ENCODE assay signal across 13 cellular contexts in genomic region chr1:34199927-34200326, GRCh38. TPM values are rescaled to one million over a fixed set of nuclear protein-coding genes. Genes with fewer than 3 reads are reported as not detected.
A peak's percentile ranks its signal among the peaks of the same experiment; 100 is the strongest.
DNase-seq lines count a peak whose midpoint lies in the region; ATAC-seq and TF ChIP-seq lines count a peak whose summit lies in the region.
"Had no signal": no experiment of that assay in that cellular context is flagged by ENCODE, and none has a peak within 500 bp of the region (broad histone marks: within the 10 kb centered on the region; RNA-seq: fewer than 3 reads in every experiment).

No MANE protein-coding gene starts in this region.

- H3K36me3 ChIP-seq in GM23248 (ENCODE audit: low read depth) (no peaks in the 10 kb centered on the region), left lung (no peaks in the 10 kb centered on the region)

- peaks cover 22% of the 10 kb centered on the region for H3K27me3 Mint-ChIP-seq in activated T-cell treated with anti-CD3 and anti-CD28 coated beads, Interleukin-2, amount 50 U/mL, for 72 hours (ENCODE audit: low read depth)

- H3K9me3 ChIP-seq in GM23248 (ENCODE audit: low read depth) (no peaks in the 10 kb centered on the region), left lung (no peaks in the 10 kb centered on the region)
- H3K9me3 ChIP-seq: SK-N-SH had no signal

- H3K4me2 ChIP-seq in GM23248 (ENCODE audit: unreplicated experiment), result no peak overlapping the region
- H3K4me2 ChIP-seq: SK-N-SH had no signal

- H3F3A ChIP-seq in GM23248 (ENCODE audit: insufficient read depth), result peaks cover 20% of the 10 kb centered on the region

- WGBS in GM23248 (ENCODE audit: low coverage in 1 of 2, low lambda C conversion rate in 2 of 2, missing lambda C conversion rate in 2 of 2), 2 experiments, result 42 to 61% methylated on average over 1 of the region's 1 CpG

- no peaks in the 10 kb centered on the region for H3K79me2 ChIP-seq in GM23248 (ENCODE audit: insufficient read depth)

- no peak overlapping the region for H3K27ac Mint-ChIP-seq in activated T-cell treated with anti-CD3 and anti-CD28 coated beads, Interleukin-2, amount 50 U/mL, for 72 hours
- H3K27ac Mint-ChIP-seq: CD4-positive, alpha-beta T cell had no signal

- no peaks in the 10 kb centered on the region for H4K20me1 ChIP-seq in GM23248 (ENCODE audit: insufficient read depth)

- no peak overlapping the region for H3K9ac ChIP-seq in GM23248
- H3K9ac ChIP-seq: SK-N-SH had no signal

- H3K9me3 Mint-ChIP-seq in activated T-cell treated with anti-CD3 and anti-CD28 coated beads, Interleukin-2, amount 50 U/mL, for 72 hours, result no peaks in the 10 kb centered on the region
- H3K9me3 Mint-ChIP-seq: CD4-positive, alpha-beta T cell had no signal

- H3K4me3 ChIP-seq in GM23248, result no peak overlapping the region
- H3K4me3 ChIP-seq in left lung, result no peak overlapping the region

- peak; percentile 89 to 90 for ATAC-seq in activated T-cell treated with anti-CD3 and anti-CD28 coated beads, Interleukin-2, amount 50 U/mL, for 72 hours (replicated peaks in 1 of 2)
- ATAC-seq in left lung (peak; percentile 59), GM18870 (IDR thresholded peaks at IDR 0.05; ENCODE audit: unreplicated experiment) (no peak), GM21786 (IDR thresholded peaks at IDR 0.05; ENCODE audit: unreplicated experiment) (no peak)

- H3K4me1 Mint-ChIP-seq in activated T-cell treated with anti-CD3 and anti-CD28 coated beads, Interleukin-2, amount 50 U/mL, for 72 hours (ENCODE audit: low read depth), result peaks cover 7% of the 10 kb centered on the region

- H3K4me1 ChIP-seq in GM23248 (ENCODE audit: insufficient read depth) (peaks cover 14% of the 10 kb centered on the region), left lung (no peaks in the 10 kb centered on the region)

- DNase-seq in AG20443 (ENCODE audit: low spot score) (peak; percentile 35), GM23248 (peak; percentile 91), left lung (no peak), NCI-H1105 (lab: John Stamatoyannopoulos, UW) (no peak)
- peak; percentile 2 to 18 for DNase-seq in activated T-cell treated with anti-CD3 and anti-CD28 coated beads, Interleukin-2, amount 50 U/mL, for 72 hours
- DNase-seq: CD4-positive, alpha-beta T cell; effector CD8-positive, alpha-beta T cell; H7; SK-N-SH had no signal

- intact Hi-C loops in left lung (cut with DNase I), result no loop called here

- no peaks in the 10 kb centered on the region for H3K9me2 ChIP-seq in GM23248 (ENCODE audit: insufficient read depth)
- H3K9me2 ChIP-seq: SK-N-SH had no signal

- no peak overlapping the region for H3K27ac ChIP-seq in GM23248
- no peak overlapping the region for H3K27ac ChIP-seq in left lung
- H3K27ac ChIP-seq: VCaP had no signal

- H3K4me3 Mint-ChIP-seq in activated T-cell treated with anti-CD3 and anti-CD28 coated beads, Interleukin-2, amount 50 U/mL, for 72 hours, result no peak overlapping the region
- H3K4me3 Mint-ChIP-seq: CD4-positive, alpha-beta T cell had no signal

- peaks cover 10% of the 10 kb centered on the region for H3K27me3 ChIP-seq in GM23248 (replicated peaks; ENCODE audit: insufficient read depth)
- H3K27me3 ChIP-seq in left lung, result no peaks in the 10 kb centered on the region

- H2AFZ ChIP-seq in GM23248, result no peak overlapping the region

- no peaks in the 10 kb centered on the region for H3K36me3 Mint-ChIP-seq in activated T-cell treated with anti-CD3 and anti-CD28 coated beads, Interleukin-2, amount 50 U/mL, for 72 hours (ENCODE audit: insufficient read depth in 2 of 2)

- TF ChIP-seq CTCF in left lung (IDR thresholded peaks at IDR 0.05), result no peak

- in situ Hi-C loops in GM23248 (cut with MboI), result no loop called here

RNA-seq across cellular contexts. Expression of gene C1orf94, which starts 23.2 kb away (rescaled TPM):
- not detected in 2 replicates for total RNA-seq in GM23248 (2014; rRNA removed; shearing (Covaris generic))
- not detected in 2 replicates for polyA plus RNA-seq in GM23248 (2016; fragmentation: Nextera tagmentation; extraction: Ambion mirVana)
- not detected for total RNA-seq in activated T-cell treated with anti-CD3 and anti-CD28 coated beads, Interleukin-2, amount 50 U/mL, for 72 hours
- not detected for total RNA-seq in left lung
- total RNA-seq: CD4-positive, alpha-beta T cell; pulmonary artery endothelial cell had no signal
- polyA plus RNA-seq: SK-N-SH had no signal

RNA-seq across cellular contexts. Expression of gene CSMD2, which starts 34.9 kb away (rescaled TPM):
- 7.1 and 10.4 TPM in 2 replicates for total RNA-seq in GM23248 (2014; rRNA removed; shearing (Covaris generic))
- polyA plus RNA-seq in GM23248 (2016; fragmentation: Nextera tagmentation; extraction: Ambion mirVana), result 4.5 and 5.1 TPM in 2 replicates
- not detected for total RNA-seq in activated T-cell treated with anti-CD3 and anti-CD28 coated beads, Interleukin-2, amount 50 U/mL, for 72 hours
- total RNA-seq in left lung, result under 1 TPM; 0.52 to 0.81 TPM
- total RNA-seq: CD4-positive, alpha-beta T cell had no signal
- polyA plus RNA-seq: SK-N-SH had no signal

Comparison
In these comparisons a context has a peak if more than half of its experiments do, and no peak if none do; other contexts are left out.
1. DNase-seq: peak in AG20443 (single experiment), GM23248 (single experiment) and activated T-cell treated with anti-CD3 and anti-CD28 coated beads, Interleukin-2, amount 50 U/mL, for 72 hours (2 of 2); none in left lung (0 of 2) and NCI-H1105 (single experiment).
2. ATAC-seq: peak in activated T-cell treated with anti-CD3 and anti-CD28 coated beads, Interleukin-2, amount 50 U/mL, for 72 hours (2 of 2) and left lung (single experiment); none in GM18870 (single experiment) and GM21786 (single experiment).